ENCODE assay signal across 10 cellular contexts in genomic region chr2:17540813-17541513, GRCh38. TPM values are rescaled to one million over a fixed set of nuclear protein-coding genes. Genes with fewer than 3 reads are reported as not detected.
DNase-seq lines count a peak whose midpoint lies in the region; ATAC-seq and TF ChIP-seq lines count a peak whose summit lies in the region.
"Had no signal": no experiment of that assay in that cellular context is flagged by ENCODE, and none has a peak within 500 bp of the region (broad histone marks: within the 10 kb centered on the region; RNA-seq: fewer than 3 reads in every experiment).

No MANE protein-coding gene starts in this region.

- ATAC-seq in activated naive CD8-positive, alpha-beta T cell treated with anti-CD3 and anti-CD28 coated beads, Interleukin-2, amount 50 U/mL, for 24 hours = no peak
- ATAC-seq in upper lobe of left lung (ENCODE audit: low FRiP score in 2 of 2) = no peak
- ATAC-seq in naive thymus-derived CD8-positive, alpha-beta T cell = no peak
- ATAC-seq in GM18498 (IDR thresholded peaks at IDR 0.05; ENCODE audit: unreplicated experiment) = no peak

- peaks cover 22% of the 10 kb centered on the region for H3K4me1 ChIP-seq in mesodermal cell (ENCODE audit: control insufficient read depth, insufficient read depth, low read length, poor library complexity, severe bottlenecking)
- H3K4me1 ChIP-seq in upper lobe of left lung = peaks cover 7 to 29% (median 18%) of the 10 kb centered on the region in 4 donors

- no peak for DNase-seq in activated naive CD8-positive, alpha-beta T cell treated with anti-CD3 and anti-CD28 coated beads for 36 hours
- no peak for DNase-seq in activated naive CD8-positive, alpha-beta T cell treated with anti-CD3 and anti-CD28 coated beads, Interleukin-2, amount 50 U/mL, for 24 hours
- peak; percentile 24 for DNase-seq in cerebellum (ENCODE audit: low spot score)
- DNase-seq in upper lobe of left lung = no peak
- DNase-seq in naive thymus-derived CD8-positive, alpha-beta T cell = no peak
- no peak for DNase-seq in SHP77 treated with DMSO at 0.1 percent for 48 hours (lab: John Stamatoyannopoulos, UW)
- DNase-seq: CD4-positive, CD25-positive, alpha-beta regulatory T cell had no signal

- POLR2A ChIA-PET in naive thymus-derived CD8-positive, alpha-beta T cell (lab: Charles Lee) = no interaction called here

- peak overlapping the region; percentile 46 for H3K4me3 ChIP-seq in mesodermal cell (ENCODE audit: extremely low read depth, insufficient read depth, low read length, poor library complexity, severe bottlenecking)
- peak overlapping the region in 3 of 4 donors; percentile 37 to 54 (median 49) for H3K4me3 ChIP-seq in upper lobe of left lung

- peaks cover 62% of the 10 kb centered on the region for H3K27me3 Mint-ChIP-seq in activated naive CD8-positive, alpha-beta T cell treated with anti-CD3 and anti-CD28 coated beads for 36 hours
- H3K27me3 Mint-ChIP-seq in activated naive CD8-positive, alpha-beta T cell treated with anti-CD3 and anti-CD28 coated beads, Interleukin-2, amount 50 U/mL, for 24 hours = peaks cover 57% of the 10 kb centered on the region
- H3K27me3 Mint-ChIP-seq in naive thymus-derived CD8-positive, alpha-beta T cell = peaks cover 35 to 77% (median 54%) of the 10 kb centered on the region in 5 donors

- H3K36me3 Mint-ChIP-seq in activated naive CD8-positive, alpha-beta T cell treated with anti-CD3 and anti-CD28 coated beads for 36 hours = peaks cover 2% of the 10 kb centered on the region
- H3K36me3 Mint-ChIP-seq in activated naive CD8-positive, alpha-beta T cell treated with anti-CD3 and anti-CD28 coated beads, Interleukin-2, amount 50 U/mL, for 24 hours (ENCODE audit: low read depth) = peaks cover 3% of the 10 kb centered on the region
- peaks cover 0 to 11% (median 0%) of the 10 kb centered on the region in 3 donors for H3K36me3 Mint-ChIP-seq in naive thymus-derived CD8-positive, alpha-beta T cell
- H3K36me3 Mint-ChIP-seq: CD4-positive, CD25-positive, alpha-beta regulatory T cell had no signal

- H3K27ac ChIP-seq in mesodermal cell (ENCODE audit: low read depth, low read length, severe bottlenecking) (no peak overlapping the region), upper lobe of left lung (no peak overlapping the region)

- TF ChIP-seq CTCF in upper lobe of left lung (IDR thresholded peaks at IDR 0.05) = no peak

- no peak overlapping the region for H3K4me3 Mint-ChIP-seq in activated naive CD8-positive, alpha-beta T cell treated with anti-CD3 and anti-CD28 coated beads for 36 hours
- no peak overlapping the region for H3K4me3 Mint-ChIP-seq in activated naive CD8-positive, alpha-beta T cell treated with anti-CD3 and anti-CD28 coated beads, Interleukin-2, amount 50 U/mL, for 24 hours
- no peak overlapping the region for H3K4me3 Mint-ChIP-seq in naive thymus-derived CD8-positive, alpha-beta T cell
- H3K4me3 Mint-ChIP-seq: CD4-positive, CD25-positive, alpha-beta regulatory T cell; stimulated activated naive CD8-positive, alpha-beta T cell treated with anti-CD3 and anti-CD28 coated beads, Interleukin-15, Interleukin-2, amounts not matched to agents 100 ng/mL and 50 ng/mL, for 24 hours had no signal

- H3K36me3 ChIP-seq in mesodermal cell (ENCODE audit: control insufficient read depth, insufficient read depth, low read length) (no peaks in the 10 kb centered on the region), upper lobe of left lung (no peaks in the 10 kb centered on the region)

- 0 to 1% methylated on average over 10 to 15 of the region's 21 CpGs for WGBS in mesodermal cell (ENCODE audit: insufficient coverage in 2 of 2), 2 experiments
- WGBS in upper lobe of left lung, 2 donors = 3% methylated on average over 21 of the region's 21 CpGs

- no peak for TF ChIP-seq POLR2A in upper lobe of left lung (IDR thresholded peaks at IDR 0.05)

- H3K27ac Mint-ChIP-seq in activated naive CD8-positive, alpha-beta T cell treated with anti-CD3 and anti-CD28 coated beads for 36 hours = peak overlapping the region; percentile 38
- no peak overlapping the region for H3K27ac Mint-ChIP-seq in activated naive CD8-positive, alpha-beta T cell treated with anti-CD3 and anti-CD28 coated beads, Interleukin-2, amount 50 U/mL, for 24 hours
- peak overlapping the region in 1 of 10 donors; percentile 21 for H3K27ac Mint-ChIP-seq in naive thymus-derived CD8-positive, alpha-beta T cell
- H3K27ac Mint-ChIP-seq: CD4-positive, CD25-positive, alpha-beta regulatory T cell; stimulated activated naive CD8-positive, alpha-beta T cell treated with anti-CD3 and anti-CD28 coated beads, Interleukin-15, Interleukin-2, amounts not matched to agents 100 ng/mL and 50 ng/mL, for 24 hours had no signal

- TF ChIP-seq EP300 in upper lobe of left lung (IDR thresholded peaks at IDR 0.05) = no peak

- peaks cover 4% of the 10 kb centered on the region for H3K9me3 Mint-ChIP-seq in activated naive CD8-positive, alpha-beta T cell treated with anti-CD3 and anti-CD28 coated beads for 36 hours
- peaks cover 10% of the 10 kb centered on the region for H3K9me3 Mint-ChIP-seq in activated naive CD8-positive, alpha-beta T cell treated with anti-CD3 and anti-CD28 coated beads, Interleukin-2, amount 50 U/mL, for 24 hours
- H3K9me3 Mint-ChIP-seq in naive thymus-derived CD8-positive, alpha-beta T cell = peaks cover 0 to 6% (median 0%) of the 10 kb centered on the region in 9 donors
- H3K9me3 Mint-ChIP-seq: stimulated activated naive CD8-positive, alpha-beta T cell treated with anti-CD3 and anti-CD28 coated beads, Interleukin-15, Interleukin-2, amounts not matched to agents 100 ng/mL and 50 ng/mL, for 24 hours had no signal

- no peaks in the 10 kb centered on the region for H3K9me3 ChIP-seq in mesodermal cell (ENCODE audit: control insufficient read depth, low read length)
- no peaks in the 10 kb centered on the region for H3K9me3 ChIP-seq in upper lobe of left lung

- peaks cover 6% of the 10 kb centered on the region for H3K4me1 Mint-ChIP-seq in activated naive CD8-positive, alpha-beta T cell treated with anti-CD3 and anti-CD28 coated beads for 36 hours
- peaks cover 7% of the 10 kb centered on the region for H3K4me1 Mint-ChIP-seq in activated naive CD8-positive, alpha-beta T cell treated with anti-CD3 and anti-CD28 coated beads, Interleukin-2, amount 50 U/mL, for 24 hours
- H3K4me1 Mint-ChIP-seq in naive thymus-derived CD8-positive, alpha-beta T cell = peaks cover 2 to 11% (median 6%) of the 10 kb centered on the region in 4 donors

- peaks cover 0 to 24% (median 8%) of the 10 kb centered on the region in 4 donors for H3K27me3 ChIP-seq in upper lobe of left lung

RNA-seq across cellular contexts. Expression of gene VSNL1, which starts 0.5 kb away (rescaled TPM):
- not detected for total RNA-seq in activated naive CD8-positive, alpha-beta T cell treated with anti-CD3 and anti-CD28 coated beads for 36 hours
- total RNA-seq in cerebellum = 14.0 TPM
- polyA plus RNA-seq in mesodermal cell (2013, experiment 1 of 2) = 1.3 TPM
- polyA plus RNA-seq in mesodermal cell (2013, experiment 2 of 2) = 0.86 TPM
- total RNA-seq in upper lobe of left lung = 1 to 10 TPM in 1 of 6 donors, under 1 TPM in 2, not detected in 3; 0.33 to 1.2 (median 0.94) TPM
- total RNA-seq in naive thymus-derived CD8-positive, alpha-beta T cell = not detected
- not detected for polyA plus RNA-seq in naive thymus-derived CD8-positive, alpha-beta T cell
- total RNA-seq: CD4-positive, CD25-positive, alpha-beta regulatory T cell had no signal
- polyA plus RNA-seq: CD4-positive, CD25-positive, alpha-beta regulatory T cell had no signal

RNA-seq across cellular contexts. Expression of gene RAD51AP2, which starts 22.7 kb away (rescaled TPM):
- total RNA-seq in activated naive CD8-positive, alpha-beta T cell treated with anti-CD3 and anti-CD28 coated beads for 36 hours = not detected
- 0.54 TPM for total RNA-seq in cerebellum
- polyA plus RNA-seq in mesodermal cell (2013, experiment 1 of 2) = 0.11 TPM
- 0.25 TPM for polyA plus RNA-seq in mesodermal cell (2013, experiment 2 of 2)
- total RNA-seq in upper lobe of left lung = under 1 TPM in 1 of 6 donors, not detected in 5; 0.06 TPM
- not detected for total RNA-seq in naive thymus-derived CD8-positive, alpha-beta T cell
- not detected for polyA plus RNA-seq in naive thymus-derived CD8-positive, alpha-beta T cell
- total RNA-seq: CD4-positive, CD25-positive, alpha-beta regulatory T cell had no signal
- polyA plus RNA-seq: CD4-positive, CD25-positive, alpha-beta regulatory T cell had no signal
